ENCODE assay signal across 8 cellular contexts in genomic region chr7:26397786-26398435, GRCh38.
DNase-seq lines count a peak whose midpoint lies in the region; TF ChIP-seq lines count a peak whose summit lies in the region.

No MANE protein-coding gene starts in this region.

- H3K36me3 Mint-ChIP-seq in activated naive CD8-positive, alpha-beta T cell treated with anti-CD3 and anti-CD28 coated beads for 36 hours: no peaks in the 10 kb centered on the region

- H3K4me2 ChIP-seq in GM23248 (ENCODE audit: unreplicated experiment): peak overlapping the region; percentile 76
- peak overlapping the region; percentile 96 for H3K4me2 ChIP-seq in MM.1S (ENCODE audit: low read depth, low read length)
- H3K4me2 ChIP-seq in hepatocyte: peak overlapping the region; percentile 86

- peak overlapping the region; percentile 92 for H2AFZ ChIP-seq in GM23248
- peak overlapping the region; percentile 75 for H2AFZ ChIP-seq in MM.1S (ENCODE audit: low read length)
- peak overlapping the region; percentile 80 for H2AFZ ChIP-seq in hepatocyte

- TF ChIP-seq CTCF in MM.1S (IDR thresholded peaks at IDR 0.05; ENCODE audit: low read length) (no peak), hepatocyte (IDR thresholded peaks at IDR 0.05; ENCODE audit: poor library complexity) (peak; percentile 8)

- in situ Hi-C loops in GM23248 (cut with MboI): no loop called here

- H3K27ac ChIP-seq in GM23248 (no peak overlapping the region), MM.1S (ENCODE audit: low read length) (no peak overlapping the region), hepatocyte (peak overlapping the region; percentile 83), rectal smooth muscle tissue (ENCODE audit: low read depth, low read length) (peak overlapping the region; percentile 76)

- H3K4me1 ChIP-seq in GM23248 (ENCODE audit: insufficient read depth): 0 out of 2 replicates have a peak, but pooled peaks cover 5% of the 10 kb centered on the region
- H3K4me1 ChIP-seq in MM.1S (ENCODE audit: low read length): peaks cover 15% of the 10 kb centered on the region
- peaks cover 12% of the 10 kb centered on the region for H3K4me1 ChIP-seq in hepatocyte (ENCODE audit: insufficient read depth)
- peaks cover 8% of the 10 kb centered on the region for H3K4me1 ChIP-seq in rectal smooth muscle tissue (ENCODE audit: control insufficient read depth, insufficient read depth, low read length)

- H3K79me2 ChIP-seq in GM23248 (ENCODE audit: insufficient read depth) (no peaks in the 10 kb centered on the region), MM.1S (ENCODE audit: low read length) (no peaks in the 10 kb centered on the region), hepatocyte (no peaks in the 10 kb centered on the region)

- H3F3A ChIP-seq in GM23248 (ENCODE audit: insufficient read depth) (no peaks in the 10 kb centered on the region), MM.1S (ENCODE audit: insufficient read depth, low read length) (peaks cover 13% of the 10 kb centered on the region)

- no peaks in the 10 kb centered on the region for H3K27me3 ChIP-seq in GM23248 (replicated peaks; ENCODE audit: insufficient read depth)
- peaks cover 41% of the 10 kb centered on the region for H3K27me3 ChIP-seq in MM.1S (replicated peaks; ENCODE audit: insufficient read depth, low read length)
- H3K27me3 ChIP-seq in hepatocyte: no peaks in the 10 kb centered on the region
- H3K27me3 ChIP-seq in rectal smooth muscle tissue (ENCODE audit: control insufficient read depth, insufficient read depth, low read length): no peaks in the 10 kb centered on the region

- peak overlapping the region; percentile 73 for H3K4me3 Mint-ChIP-seq in activated naive CD8-positive, alpha-beta T cell treated with anti-CD3 and anti-CD28 coated beads for 36 hours

- no peaks in the 10 kb centered on the region for H3K36me3 ChIP-seq in GM23248 (ENCODE audit: low read depth)
- H3K36me3 ChIP-seq in MM.1S (replicated peaks; ENCODE audit: insufficient read depth, low read length): no peaks in the 10 kb centered on the region
- no peaks in the 10 kb centered on the region for H3K36me3 ChIP-seq in hepatocyte (replicated peaks; ENCODE audit: insufficient read depth, low read depth)
- H3K36me3 ChIP-seq in rectal smooth muscle tissue (ENCODE audit: control insufficient read depth, insufficient read depth, low read length): no peaks in the 10 kb centered on the region

- H3K9ac ChIP-seq in GM23248: peak overlapping the region; percentile 70
- peak overlapping the region; percentile 56; the same call in 1 of the 2 replicates for H3K9ac ChIP-seq in MM.1S (ENCODE audit: low read length)
- peak overlapping the region; percentile 33 for H3K9ac ChIP-seq in rectal smooth muscle tissue (ENCODE audit: low read length)

- H3K9me3 Mint-ChIP-seq in activated naive CD8-positive, alpha-beta T cell treated with anti-CD3 and anti-CD28 coated beads for 36 hours: no peaks in the 10 kb centered on the region

- H3K9me3 ChIP-seq in GM23248 (ENCODE audit: low read depth) (no peaks in the 10 kb centered on the region), MM.1S (replicated peaks; ENCODE audit: insufficient read depth, low read length) (no peaks in the 10 kb centered on the region), hepatocyte (ENCODE audit: low read depth) (no peaks in the 10 kb centered on the region)

- H3K9me2 ChIP-seq in GM23248 (ENCODE audit: insufficient read depth) (no peaks in the 10 kb centered on the region), MM.1S (replicated peaks; ENCODE audit: insufficient read depth, low read length) (no peaks in the 10 kb centered on the region), hepatocyte (replicated peaks; ENCODE audit: insufficient read depth) (no peaks in the 10 kb centered on the region)

- H3K4me3 ChIP-seq in GM23248 (peak overlapping the region; percentile 75), MM.1S (ENCODE audit: low read length) (peak overlapping the region; percentile 71), hepatocyte (peak overlapping the region; percentile 65), rectal smooth muscle tissue (ENCODE audit: low read length) (peak overlapping the region; percentile 80)

- H3K27me3 Mint-ChIP-seq in activated naive CD8-positive, alpha-beta T cell treated with anti-CD3 and anti-CD28 coated beads for 36 hours: peaks cover 65% of the 10 kb centered on the region

- peak; percentile 41 for DNase-seq in activated CD4-positive, alpha-beta T cell treated with anti-CD3 and anti-CD28 coated beads for 48 hours
- no peak for DNase-seq in activated CD4-positive, alpha-beta T cell treated with anti-CD3 and anti-CD28 coated beads for 4 hours
- peak; percentile 54 for DNase-seq in GM23248
- DNase-seq in MM.1S: peak; percentile 38
- peak; percentile 44 for DNase-seq in activated naive CD8-positive, alpha-beta T cell treated with anti-CD3 and anti-CD28 coated beads for 36 hours
- DNase-seq in hepatocyte (ENCODE audit: low spot score): peak; percentile 51
- DNase-seq in dermis blood vessel endothelial cell: no peak

- WGBS in GM23248 (ENCODE audit: low coverage in 1 of 2, low lambda C conversion rate in 2 of 2, missing lambda C conversion rate in 2 of 2), 2 experiments: 7 to 10% methylated on average over 27 to 38 of the region's 38 CpGs
- 6% methylated on average over 36 of the region's 38 CpGs for WGBS in hepatocyte (ENCODE audit: low lambda C conversion rate, missing lambda C conversion rate)

- H3K27ac Mint-ChIP-seq in activated naive CD8-positive, alpha-beta T cell treated with anti-CD3 and anti-CD28 coated beads for 36 hours: no peak overlapping the region

- H4K20me1 ChIP-seq in GM23248 (ENCODE audit: insufficient read depth): no peaks in the 10 kb centered on the region
- no peaks in the 10 kb centered on the region for H4K20me1 ChIP-seq in MM.1S (ENCODE audit: insufficient read depth, low read length)
- H4K20me1 ChIP-seq in hepatocyte (ENCODE audit: insufficient read depth, poor library complexity, severe bottlenecking): no peaks in the 10 kb centered on the region

- H3K4me1 Mint-ChIP-seq in activated naive CD8-positive, alpha-beta T cell treated with anti-CD3 and anti-CD28 coated beads for 36 hours: peaks cover 15% of the 10 kb centered on the region

Comparison
In these comparisons a context has a peak if more than half of its experiments do, and no peak if none do; other contexts are left out.
1. DNase-seq: peak in activated CD4-positive, alpha-beta T cell treated with anti-CD3 and anti-CD28 coated beads for 48 hours (single experiment), GM23248 (single experiment), MM.1S (single experiment), activated naive CD8-positive, alpha-beta T cell treated with anti-CD3 and anti-CD28 coated beads for 36 hours (single experiment) and hepatocyte (single experiment); none in activated CD4-positive, alpha-beta T cell treated with anti-CD3 and anti-CD28 coated beads for 4 hours (0 of 2) and dermis blood vessel endothelial cell (single experiment).
2. H3K27ac ChIP-seq: peak in hepatocyte (single experiment) and rectal smooth muscle tissue (single experiment); none in GM23248 (single experiment) and MM.1S (single experiment).
3. Peak in every context shown above with its lines, with median percentiles within 50 percentile points of each other: H2AFZ ChIP-seq, H3K4me2 ChIP-seq, H3K4me3 ChIP-seq and H3K9ac ChIP-seq.